ENCODE assay signal across 8 cellular contexts in the genomic region with DNA sequence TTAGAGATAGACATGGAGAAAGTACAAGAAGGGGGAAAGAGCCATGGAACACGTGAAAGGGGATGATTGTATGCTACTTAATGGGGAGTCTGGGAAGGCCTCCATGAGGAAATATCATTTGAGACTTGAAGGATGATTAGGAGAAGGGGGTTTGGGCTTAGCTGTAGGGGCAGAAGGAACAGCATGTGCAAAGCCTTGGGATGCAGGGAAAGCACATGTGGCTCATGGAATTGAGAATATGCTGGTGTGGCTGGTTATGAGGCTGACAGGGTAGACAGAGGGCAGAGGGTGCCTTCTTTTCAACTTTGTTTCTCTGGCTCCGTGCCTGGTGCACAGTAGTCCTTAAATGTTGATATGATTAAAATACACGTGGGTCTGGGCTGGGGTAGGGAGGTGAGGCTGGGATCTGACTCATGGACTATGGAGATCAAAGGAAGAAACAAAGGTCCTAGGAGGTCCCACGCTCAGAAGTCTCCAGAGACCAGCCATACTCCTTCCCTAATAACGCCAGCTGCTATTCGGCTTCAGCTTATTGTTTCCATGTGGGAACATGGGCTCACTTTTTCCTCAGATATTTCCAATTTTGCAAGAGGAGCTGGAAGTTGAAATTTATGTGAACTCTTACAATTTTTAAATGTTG. TPM values are rescaled to one million over a fixed set of nuclear protein-coding genes. Genes with fewer than 3 reads are reported as not detected.
A peak's percentile ranks its signal among the peaks of the same experiment; 100 is the strongest.
DNase-seq lines count a peak whose midpoint lies in the region; ATAC-seq and TF ChIP-seq lines count a peak whose summit lies in the region.

No MANE protein-coding gene starts in this region.

- no peak overlapping the region for H2BK12ac ChIP-seq in trophoblast cell (ENCODE audit: low read length)

- no peaks in the 10 kb centered on the region for H3K9me3 ChIP-seq in esophagus muscularis mucosa
- no peaks in the 10 kb centered on the region for H3K9me3 ChIP-seq in trophoblast cell (ENCODE audit: insufficient read depth, low read depth, low read length)

- 50% methylated on average over 6 of the region's 6 CpGs for WGBS in esophagus muscularis mucosa
- WGBS in trophoblast cell (ENCODE audit: extremely low coverage, insufficient coverage, insufficient read length): no CpG with 5 or more reads among the region's 6 CpGs

- H3K4me3 ChIP-seq in esophagus muscularis mucosa (peak overlapping the region; percentile 64 to 96 (median 80)), trophoblast cell (ENCODE audit: low read depth, low read length) (no peak overlapping the region)

- H3K27ac ChIP-seq in esophagus muscularis mucosa (replicated peaks in 1 of 4) (peak overlapping the region; percentile 91 to 97 (median 94)), trophoblast cell (ENCODE audit: low read depth, low read length) (no peak overlapping the region)

- H3K36me3 ChIP-seq in esophagus muscularis mucosa: peaks cover 0 to 5% (median 0%) of the 10 kb centered on the region in 4 donors
- H3K36me3 ChIP-seq in trophoblast cell (ENCODE audit: control insufficient read depth in 1 of 2, insufficient read depth in 2 of 2, low read length in 2 of 2): no peaks in the 10 kb centered on the region

- no peak overlapping the region for H4K12ac ChIP-seq in trophoblast cell (ENCODE audit: low read depth, low read length)

- TF ChIP-seq CTCF in esophagus muscularis mucosa (IDR thresholded peaks at IDR 0.05): no peak

- H3K4me1 ChIP-seq in esophagus muscularis mucosa (peaks cover 16 to 26% (median 21%) of the 10 kb centered on the region in 4 donors), trophoblast cell (ENCODE audit: control insufficient read depth in 1 of 2, insufficient read depth in 2 of 2, low read length in 2 of 2) (peaks cover 3 to 5% of the 10 kb centered on the region in 2 experiments)

- H3K18ac ChIP-seq in trophoblast cell (ENCODE audit: low read length): no peak overlapping the region

- ATAC-seq in HG02970 (IDR thresholded peaks at IDR 0.05; ENCODE audit: low FRiP score, unreplicated experiment): no peak

- intact Hi-C loops in esophagus muscularis mucosa (cut with DNase I): loop anchor here (10.0 kb wide), 1 partner anchor 179 kb away; no protein-coding TSS in a partner anchor

- H3K79me1 ChIP-seq in trophoblast cell (ENCODE audit: low read length): peaks cover 5% of the 10 kb centered on the region

- H3K79me2 ChIP-seq in trophoblast cell (ENCODE audit: control insufficient read depth, insufficient read depth, low read length, poor library complexity): peaks cover 8% of the 10 kb centered on the region

- no peak overlapping the region for H3K14ac ChIP-seq in trophoblast cell (ENCODE audit: low read length)

- no peak overlapping the region for H3K9ac ChIP-seq in trophoblast cell (ENCODE audit: low read length)

- H3K27me3 ChIP-seq in esophagus muscularis mucosa (no peaks in the 10 kb centered on the region), trophoblast cell (ENCODE audit: insufficient read depth, low read length) (no peaks in the 10 kb centered on the region)

- H4K8ac ChIP-seq in trophoblast cell (ENCODE audit: low read depth, low read length): no peak overlapping the region

- H2AFZ ChIP-seq in trophoblast cell (ENCODE audit: insufficient read depth, low read length, poor library complexity): no peak overlapping the region

- H4K91ac ChIP-seq in trophoblast cell (ENCODE audit: low read depth, low read length): no peak overlapping the region

- no peak overlapping the region for H2BK5ac ChIP-seq in trophoblast cell (ENCODE audit: low read depth, low read length, poor library complexity)

- H3K4me2 ChIP-seq in trophoblast cell (ENCODE audit: low read length): peak overlapping the region; percentile 82

- H3K4ac ChIP-seq in trophoblast cell (ENCODE audit: low read depth, low read length): peak overlapping the region; percentile 57

- no peak for TF ChIP-seq POLR2A in esophagus muscularis mucosa (IDR thresholded peaks at IDR 0.05; ENCODE audit: low read depth)

- H2AK5ac ChIP-seq in trophoblast cell (ENCODE audit: low read length): no peak overlapping the region

- H3K23ac ChIP-seq in trophoblast cell (ENCODE audit: low read length): peak overlapping the region; percentile 37

- H2BK120ac ChIP-seq in trophoblast cell (ENCODE audit: insufficient read depth, low read length, poor library complexity): no peak overlapping the region

- DNase-seq in GM04503 (ENCODE audit: low read depth) (peak; percentile 16), RKO (ENCODE audit: low spot score) (peak; percentile 63), esophagus muscularis mucosa (ENCODE audit: extremely low spot score) (no peak), trophoblast cell (no peak), ecto neural progenitor cell (ENCODE audit: low spot score) (no peak), T1000 (lab: John Stamatoyannopoulos, UW) (no peak), NCI-H2227 treated with DMSO at 0.1 percent for 48 hours (lab: John Stamatoyannopoulos, UW) (no peak)

- TF ChIP-seq EP300 in esophagus muscularis mucosa (IDR thresholded peaks at IDR 0.05): no peak

RNA-seq across cellular contexts. Expression of a gene that starts 1.1 kb away (rescaled TPM):
- 10 to 100 TPM in 3 of 4 donors, 1 to 10 TPM in 1; 9.4 to 18.2 (median 13.9) TPM for total RNA-seq in esophagus muscularis mucosa
- polyA plus RNA-seq in trophoblast cell (2013): 34.9 and 35.9 TPM in 2 replicates

RNA-seq across cellular contexts. Expression of a gene that starts 1.4 kb away (rescaled TPM):
- 10 to 100 TPM; 16.9 to 23.9 (median 20.7) TPM for total RNA-seq in esophagus muscularis mucosa
- 11.5 and 12.3 TPM in 2 replicates for polyA plus RNA-seq in trophoblast cell (2013)

Comparison
In these comparisons a context has a peak if more than half of its experiments do, and no peak if none do; other contexts are left out.
1. DNase-seq: peak in GM04503 (single experiment) and RKO (single experiment); none in esophagus muscularis mucosa (single experiment), trophoblast cell (0 of 2), ecto neural progenitor cell (single experiment), T1000 (single experiment) and NCI-H2227 treated with DMSO at 0.1 percent for 48 hours (single experiment).